ENCODE assay signal across 27 cellular contexts in genomic region chr20:35974256-35974655, GRCh38.
"Had no signal": no experiment of that assay in that cellular context is flagged by ENCODE, and none has a peak within 500 bp of the region (broad histone marks: within the 10 kb centered on the region; RNA-seq: fewer than 3 reads in every experiment).

No MANE protein-coding gene starts in this region.

- H3K36me3 ChIP-seq: breast epithelium, neural progenitor cell, right atrium auricular region, stomach, thyroid gland, upper lobe of left lung, vagina had no signal

- H3K4me2 ChIP-seq: neural progenitor cell had no signal

- H3K27me3 ChIP-seq: breast epithelium, neural progenitor cell, right atrium auricular region, stomach, thyroid gland, upper lobe of left lung, vagina had no signal

- H3K27ac ChIP-seq: breast epithelium, neural progenitor cell, right atrium auricular region, stomach, thyroid gland, upper lobe of left lung, vagina had no signal

- H3K9me3 ChIP-seq: breast epithelium, right atrium auricular region, stomach, thyroid gland, upper lobe of left lung, vagina had no signal

- H3K4me1 ChIP-seq: breast epithelium, neural progenitor cell, right atrium auricular region, stomach, thyroid gland, vagina had no signal

- H3K4me3 ChIP-seq: breast epithelium, neural progenitor cell, right atrium auricular region, stomach, thyroid gland, upper lobe of left lung, vagina had no signal

- DNase-seq: activated CD4-positive, alpha-beta memory T cell treated with anti-CD3 and anti-CD28 coated beads, Interleukin-2, amount 10 ng/mL, durations not matched to agents 7 days and 5 days; activated CD4-positive, alpha-beta T cell treated with anti-CD3 and anti-CD28 coated beads, Interleukin-2, amount 10 ng/mL, durations not matched to agents 24 days and 14 days; activated CD4-positive, CD25-positive, alpha-beta regulatory T cell treated with anti-CD3 and anti-CD28 coated beads, Interleukin-2, amount 50 U/mL, for 72 hours; activated CD8-positive, alpha-beta memory T cell treated with anti-CD3 and anti-CD28 coated beads, Interleukin-2, amount 50 U/mL, for 48 hours; activated gamma-delta T cell; activated naive CD4-positive, alpha-beta T cell treated with anti-CD3 and anti-CD28 coated beads, Interleukin-2, amount 10 ng/mL, durations not matched to agents 7 days and 5 days; activated naive CD8-positive, alpha-beta T cell treated with anti-CD3 and anti-CD28 coated beads, Interleukin-2, amount 50 U/mL, for 24 hours; activated T-cell treated with anti-CD3 and anti-CD28 coated beads, Interleukin-2, amount 50 U/mL, for 24 hours; central memory CD4-positive, alpha-beta T cell; foreskin fibroblast; head of caudate nucleus; hippocampal formation; kidney; left colon; naive thymus-derived CD8-positive, alpha-beta T cell; stimulated activated CD4-positive, alpha-beta T cell treated with anti-CD3 and anti-CD28 coated beads, Interleukin-15, amount 100 ng/mL, for 24 hours; stimulated activated CD4-positive, alpha-beta T cell treated with anti-CD3 and anti-CD28 coated beads, Interleukin-2, amount 100 ng/mL, for 24 hours; stimulated activated naive B cell treated with anti-CD40 and anti-IgM and Interleukin-4, amounts not matched to agents 10 μg/mL and 1 μg/mL and 100 μg/mL, for 72 hours; stomach; T1000; thyroid gland; upper lobe of left lung had no signal

- H2AFZ ChIP-seq: neural progenitor cell had no signal

- H3K9ac ChIP-seq: neural progenitor cell had no signal

- ATAC-seq: activated naive CD8-positive, alpha-beta T cell treated with anti-CD3 and anti-CD28 coated beads, Interleukin-2, amount 50 U/mL, for 24 hours; left colon; naive thymus-derived CD8-positive, alpha-beta T cell; stimulated activated naive B cell treated with anti-CD40 and anti-IgM and Interleukin-4, amounts not matched to agents 10 μg/mL and 1 μg/mL and 100 μg/mL, for 72 hours had no signal

- FAIRE-seq: endothelial cell of umbilical vein, kidney had no signal
